1 cellular context compared by ENCODE assay signal in the genomic region with DNA sequence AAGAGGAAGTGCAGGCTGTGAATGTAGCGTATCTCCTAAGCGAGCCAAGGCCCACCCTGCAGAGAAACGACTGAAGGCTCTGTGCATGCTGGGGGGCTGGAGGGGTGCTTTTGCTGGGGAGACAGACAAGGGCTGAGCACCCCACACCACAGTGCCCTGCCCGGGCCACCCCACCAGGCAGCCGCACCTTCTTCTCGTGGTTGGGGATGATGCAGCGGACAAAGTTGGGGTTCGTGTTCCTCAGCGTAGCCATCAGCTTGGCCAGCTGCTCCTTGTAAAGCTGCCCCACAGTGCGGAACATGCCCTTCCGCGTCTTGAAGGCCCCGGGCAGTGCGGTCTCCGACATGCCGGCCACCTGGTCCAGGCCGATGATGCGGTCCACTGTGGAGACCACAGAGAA.
TF ChIP-seq lines count a peak whose summit lies in the region.

No MANE protein-coding gene starts in this region.

TF ChIP-seq in HepG2, 621 proteins besides CTCF, POLR2A, EP300 and RAD21:
- TF ChIP-seq ZNF644 (CRISPR knock-in tag; IDR thresholded peaks at IDR 0.05; ENCODE audit: low read depth): no peak
- TF ChIP-seq, protein P1, sequence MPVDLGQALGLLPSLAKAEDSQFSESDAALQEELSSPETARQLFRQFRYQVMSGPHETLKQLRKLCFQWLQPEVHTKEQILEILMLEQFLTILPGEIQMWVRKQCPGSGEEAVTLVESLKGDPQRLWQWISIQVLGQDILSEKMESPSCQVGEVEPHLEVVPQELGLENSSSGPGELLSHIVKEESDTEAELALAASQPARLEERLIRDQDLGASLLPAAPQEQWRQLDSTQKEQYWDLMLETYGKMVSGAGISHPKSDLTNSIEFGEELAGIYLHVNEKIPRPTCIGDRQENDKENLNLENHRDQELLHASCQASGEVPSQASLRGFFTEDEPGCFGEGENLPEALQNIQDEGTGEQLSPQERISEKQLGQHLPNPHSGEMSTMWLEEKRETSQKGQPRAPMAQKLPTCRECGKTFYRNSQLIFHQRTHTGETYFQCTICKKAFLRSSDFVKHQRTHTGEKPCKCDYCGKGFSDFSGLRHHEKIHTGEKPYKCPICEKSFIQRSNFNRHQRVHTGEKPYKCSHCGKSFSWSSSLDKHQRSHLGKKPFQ (CRISPR knock-in tag; IDR thresholded peaks at IDR 0.05; ENCODE audit: insufficient replicate concordance): no peak
- peak; percentile 62 for TF ChIP-seq AGO2 (optimal IDR thresholded peaks at IDR 0.05; ENCODE audit: low read depth, low read length)
TF ChIP-seq in HepG2: peak in this region for 1.
